Comparison of ENCODE assay signal across 8 cellular contexts in the genomic region with DNA sequence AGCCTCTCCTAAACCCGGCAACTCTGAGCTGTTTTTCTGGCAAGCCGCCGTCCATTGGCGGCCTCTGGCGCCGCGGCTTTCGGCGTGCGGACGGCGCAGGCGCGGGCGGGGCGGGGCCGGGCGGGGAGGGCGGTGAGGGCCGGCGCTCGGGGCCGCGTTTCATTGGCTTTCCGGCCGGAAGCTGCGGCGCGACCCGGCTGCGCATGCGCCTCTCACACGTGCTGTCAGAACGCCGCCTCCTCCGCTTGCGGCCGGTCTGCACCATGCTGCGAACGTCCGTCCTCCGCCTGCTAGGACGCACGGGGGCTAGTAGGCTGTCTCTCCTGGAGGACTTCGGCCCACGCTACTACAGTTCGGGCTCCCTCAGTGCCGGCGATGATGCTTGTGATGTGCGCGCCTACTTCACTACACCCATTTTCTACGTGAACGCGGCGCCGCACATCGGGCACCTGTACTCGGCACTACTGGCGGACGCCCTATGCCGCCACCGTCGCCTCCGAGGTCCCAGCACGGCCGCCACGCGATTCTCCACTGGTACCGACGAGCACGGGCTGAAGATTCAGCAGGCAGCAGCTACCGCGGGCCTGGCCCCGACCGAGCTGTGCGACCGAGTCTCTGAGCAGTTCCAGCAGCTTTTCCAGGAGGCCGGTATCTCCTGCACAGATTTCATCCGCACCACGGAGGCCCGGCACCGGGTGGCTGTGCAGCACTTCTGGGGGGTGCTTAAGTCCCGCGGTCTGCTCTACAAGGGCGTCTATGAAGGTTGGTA. TPM values are rescaled to one million over a fixed set of nuclear protein-coding genes. Genes with fewer than 3 reads are reported as not detected.
DNase-seq lines count a peak whose midpoint lies in the region; ATAC-seq and TF ChIP-seq lines count a peak whose summit lies in the region.

Gene MARS2 (plus strand): TSS at position 227 of the 769 bp plus-strand sequence. CDS start 37 bp downstream, at position 264.

- peak; percentile 97 for DNase-seq in AG08395 (ENCODE audit: low spot score)
- peak; percentile 86 for DNase-seq in NCI-H226
- peak; percentile 94 for DNase-seq in WTC11 (ENCODE audit: low spot score)
- DNase-seq in cardiac fibroblast (ENCODE audit: low read depth in 2 of 2) = peak; percentile 92 to 95
- peak; percentile 90 to 94 (median 94) for DNase-seq in immature natural killer cell
- peak; percentile 97 for DNase-seq in spleen

- H3K36me3 ChIP-seq in spleen = peaks cover 0 to 8% (median 0%) of the 10 kb centered on the region in 6 donors

- no peak for TF ChIP-seq CTCF in WTC11 (IDR thresholded peaks at IDR 0.05)
- TF ChIP-seq CTCF in cardiac fibroblast (IDR thresholded peaks at IDR 0.05; ENCODE audit: low read depth, low read length) = no peak
- TF ChIP-seq CTCF in spleen (IDR thresholded peaks at IDR 0.05 in 8 of 11, conservative IDR thresholded peaks at IDR 0.05 in 3 of 11) = peak in 1 of 11 experiments; percentile 40

- H3K4me3 ChIP-seq in cardiac fibroblast (replicated peaks in 1 of 2; ENCODE audit: low read depth in 2 of 2, low read length in 2 of 2) (peak within 1 kb of the TSS; percentile 84 to 96), spleen (peak within 1 kb of the TSS; percentile 82 to 99 (median 94))

- no peaks in the 10 kb centered on the region for H3K9me3 ChIP-seq in spleen

- peaks cover 30 to 59% (median 52%) of the 10 kb centered on the region in 6 donors for H3K4me1 ChIP-seq in spleen

- no peaks in the 10 kb centered on the region for H3K27me3 ChIP-seq in spleen (replicated peaks in 1 of 7)

- H3K4me3 Mint-ChIP-seq in WTC11 (peak within 1 kb of the TSS; percentile 84), immature natural killer cell (peak within 1 kb of the TSS; percentile 83 to 91 (median 87))

- H3K27ac Mint-ChIP-seq in WTC11 (peak within 1 kb of the TSS; percentile 98), immature natural killer cell (peak within 1 kb of the TSS; percentile 89 to 99 (median 92))

- H3K27me3 Mint-ChIP-seq in WTC11 (ENCODE audit: low read depth) (no peaks in the 10 kb centered on the region; the same call in 1 of the 2 replicates), immature natural killer cell (ENCODE audit: low read depth in 3 of 3) (peaks cover 3 to 17% (median 14%) of the 10 kb centered on the region in 3 donors)

- H3K4me1 Mint-ChIP-seq in WTC11 = peaks cover 41% of the 10 kb centered on the region
- H3K4me1 Mint-ChIP-seq in immature natural killer cell = peaks cover 39 to 58% of the 10 kb centered on the region in 2 donors

- intact Hi-C loops in spleen (cut with DNase I; ENCODE audit: low total_unique reads) = loop anchor here (5.0 kb wide), 1 partner anchor 72 kb away; no protein-coding TSS in a partner anchor

- CTCF ChIA-PET in WTC11 (lab: Charles Lee) = interaction anchor here (0.7 to 1.6 kb wide), 5 partner anchors 9 to 206 kb away, joined by 3 to 5 read pairs (median 3); partner anchors contain the start of genes HSPD1 and RFTN2

- peaks cover 18% of the 10 kb centered on the region for H3K36me3 Mint-ChIP-seq in WTC11
- peaks cover 0 to 2% (median 0%) of the 10 kb centered on the region in 3 donors for H3K36me3 Mint-ChIP-seq in immature natural killer cell

- WGBS in spleen, 5 donors = 0% methylated on average over 42 to 85 of the region's 85 CpGs

- TF ChIP-seq POLR2A in spleen (IDR thresholded peaks at IDR 0.05) = no peak

- peaks cover 3% of the 10 kb centered on the region; the same call in 1 of the 2 replicates for H3K9me3 Mint-ChIP-seq in WTC11
- H3K9me3 Mint-ChIP-seq in immature natural killer cell = no peaks in the 10 kb centered on the region

- H3K27ac ChIP-seq in spleen = peak within 1 kb of the TSS; percentile 62 to 92 (median 86)

- ATAC-seq in GM18909 (IDR thresholded peaks at IDR 0.05; ENCODE audit: poor library complexity, unreplicated experiment) (peak; percentile 85), HG03159 (IDR thresholded peaks at IDR 0.05; ENCODE audit: unreplicated experiment) (peak; percentile 82), WTC11 (peak; percentile 80)

- POLR2A ChIA-PET in WTC11 (lab: Charles Lee) = interaction anchor here (0.8 to 1.2 kb wide), 3 partner anchors 117 to 252 kb away, joined by 3 to 9 read pairs (median 4); partner anchors contain the start of genes COQ10B, HSPD1 and HSPE1

TF ChIP-seq in WTC11, 78 proteins besides CTCF, POLR2A, EP300 and RAD21 (continues in another document):
- TF ChIP-seq SMAD4 (CRISPR knock-in tag; IDR thresholded peaks at IDR 0.05) (0 out of 2 replicates have a peak, but pooled peaks have one; percentile 73), FOXJ3 (CRISPR knock-in tag; IDR thresholded peaks at IDR 0.05; ENCODE audit: borderline replicate concordance) (no peak), NFE2L1 (CRISPR knock-in tag; IDR thresholded peaks at IDR 0.05) (no peak), PREB (CRISPR knock-in tag; IDR thresholded peaks at IDR 0.05; ENCODE audit: borderline replicate concordance) (peak; percentile 70; the same call in 1 of the 2 replicates), ZBTB21 (CRISPR knock-in tag; IDR thresholded peaks at IDR 0.05; ENCODE audit: borderline replicate concordance) (no peak; the same call in 1 of the 2 replicates), FOXK1 (CRISPR knock-in tag; IDR thresholded peaks at IDR 0.05) (peak; percentile 91)
- TF ChIP-seq, protein P1, sequence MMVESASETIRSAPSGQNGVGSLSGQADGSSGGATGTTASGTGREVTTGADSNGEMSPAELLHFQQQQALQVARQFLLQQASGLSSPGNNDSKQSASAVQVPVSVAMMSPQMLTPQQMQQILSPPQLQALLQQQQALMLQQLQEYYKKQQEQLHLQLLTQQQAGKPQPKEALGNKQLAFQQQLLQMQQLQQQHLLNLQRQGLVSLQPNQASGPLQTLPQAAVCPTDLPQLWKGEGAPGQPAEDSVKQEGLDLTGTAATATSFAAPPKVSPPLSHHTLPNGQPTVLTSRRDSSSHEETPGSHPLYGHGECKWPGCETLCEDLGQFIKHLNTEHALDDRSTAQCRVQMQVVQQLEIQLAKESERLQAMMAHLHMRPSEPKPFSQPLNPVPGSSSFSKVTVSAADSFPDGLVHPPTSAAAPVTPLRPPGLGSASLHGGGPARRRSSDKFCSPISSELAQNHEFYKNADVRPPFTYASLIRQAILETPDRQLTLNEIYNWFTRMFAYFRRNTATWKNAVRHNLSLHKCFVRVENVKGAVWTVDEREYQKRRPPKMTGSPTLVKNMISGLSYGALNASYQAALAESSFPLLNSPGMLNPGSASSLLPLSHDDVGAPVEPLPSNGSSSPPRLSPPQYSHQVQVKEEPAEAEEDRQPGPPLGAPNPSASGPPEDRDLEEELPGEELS (CRISPR knock-in tag; IDR thresholded peaks at IDR 0.05) = peak; percentile 75
- TF ChIP-seq, protein P2, sequence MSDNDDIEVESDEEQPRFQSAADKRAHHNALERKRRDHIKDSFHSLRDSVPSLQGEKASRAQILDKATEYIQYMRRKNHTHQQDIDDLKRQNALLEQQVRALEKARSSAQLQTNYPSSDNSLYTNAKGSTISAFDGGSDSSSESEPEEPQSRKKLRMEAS (CRISPR knock-in tag; IDR thresholded peaks at IDR 0.05) = peak; percentile 94
- TF ChIP-seq, protein P3, sequence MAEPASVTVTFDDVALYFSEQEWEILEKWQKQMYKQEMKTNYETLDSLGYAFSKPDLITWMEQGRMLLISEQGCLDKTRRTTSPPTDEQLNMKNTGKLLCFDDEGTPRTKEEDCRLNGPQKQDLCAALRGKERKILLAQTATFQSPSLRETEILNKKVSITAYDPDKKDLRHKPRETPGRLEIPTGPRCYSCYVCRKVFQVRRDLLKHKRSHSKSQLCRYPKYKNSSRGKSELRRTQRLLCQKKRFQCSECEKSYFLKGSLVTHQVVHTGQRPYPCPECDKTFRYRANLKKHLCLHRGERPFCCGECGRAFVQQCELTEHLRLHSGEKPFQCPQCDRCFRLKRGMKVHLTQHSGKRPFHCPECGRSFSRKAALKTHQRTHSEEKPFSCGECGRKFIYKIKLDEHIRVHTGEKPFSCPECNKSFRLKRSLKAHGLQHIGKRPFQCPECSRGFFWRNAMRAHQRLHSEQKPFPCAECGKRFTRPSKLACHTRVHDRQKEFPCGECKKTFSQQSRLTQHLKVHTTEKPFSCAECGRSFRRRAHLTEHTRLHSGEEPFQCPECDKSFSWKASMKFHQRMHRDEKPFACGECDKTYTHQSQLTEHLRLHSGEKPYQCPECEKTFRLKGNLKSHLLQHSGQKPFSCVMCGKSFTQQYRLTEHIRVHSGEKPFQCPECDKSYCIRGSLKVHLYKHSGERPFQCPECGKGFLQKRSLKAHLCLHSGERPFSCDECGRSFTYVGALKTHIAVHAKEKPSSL (CRISPR knock-in tag; conservative IDR thresholded peaks at IDR 0.05) = no peak
- TF ChIP-seq, protein P4, sequence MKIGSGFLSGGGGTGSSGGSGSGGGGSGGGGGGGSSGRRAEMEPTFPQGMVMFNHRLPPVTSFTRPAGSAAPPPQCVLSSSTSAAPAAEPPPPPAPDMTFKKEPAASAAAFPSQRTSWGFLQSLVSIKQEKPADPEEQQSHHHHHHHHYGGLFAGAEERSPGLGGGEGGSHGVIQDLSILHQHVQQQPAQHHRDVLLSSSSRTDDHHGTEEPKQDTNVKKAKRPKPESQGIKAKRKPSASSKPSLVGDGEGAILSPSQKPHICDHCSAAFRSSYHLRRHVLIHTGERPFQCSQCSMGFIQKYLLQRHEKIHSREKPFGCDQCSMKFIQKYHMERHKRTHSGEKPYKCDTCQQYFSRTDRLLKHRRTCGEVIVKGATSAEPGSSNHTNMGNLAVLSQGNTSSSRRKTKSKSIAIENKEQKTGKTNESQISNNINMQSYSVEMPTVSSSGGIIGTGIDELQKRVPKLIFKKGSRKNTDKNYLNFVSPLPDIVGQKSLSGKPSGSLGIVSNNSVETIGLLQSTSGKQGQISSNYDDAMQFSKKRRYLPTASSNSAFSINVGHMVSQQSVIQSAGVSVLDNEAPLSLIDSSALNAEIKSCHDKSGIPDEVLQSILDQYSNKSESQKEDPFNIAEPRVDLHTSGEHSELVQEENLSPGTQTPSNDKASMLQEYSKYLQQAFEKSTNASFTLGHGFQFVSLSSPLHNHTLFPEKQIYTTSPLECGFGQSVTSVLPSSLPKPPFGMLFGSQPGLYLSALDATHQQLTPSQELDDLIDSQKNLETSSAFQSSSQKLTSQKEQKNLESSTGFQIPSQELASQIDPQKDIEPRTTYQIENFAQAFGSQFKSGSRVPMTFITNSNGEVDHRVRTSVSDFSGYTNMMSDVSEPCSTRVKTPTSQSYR (CRISPR knock-in tag; IDR thresholded peaks at IDR 0.05) = peak; percentile 76

RNA-seq across cellular contexts. Expression of gene MARS2, which starts in this region (rescaled TPM):
- 24.8 to 32.2 TPM (median 25.6 TPM) in 3 replicates for total RNA-seq in WTC11 (2021)
- polyA plus RNA-seq in immature natural killer cell = 1 to 10 TPM; 4.6 to 9.6 (median 9.0) TPM
- 10 to 100 TPM in 3 of 7 donors, 1 to 10 TPM in 4; 8.9 to 12.7 (median 10.0) TPM for total RNA-seq in spleen
- polyA plus RNA-seq in spleen = 1 to 10 TPM; 4.7 to 8.2 (median 6.8) TPM

Comparison
In these comparisons a context has a peak if more than half of its experiments do, and no peak if none do; other contexts are left out.
1. Peak in every context shown above with its lines: DNase-seq, ATAC-seq, H3K4me3 ChIP-seq and H3K27ac ChIP-seq.